ENCODE assay signal across 1 cellular context in genomic region chr14:94521375-94522114, GRCh38.
TF ChIP-seq lines count a peak whose summit lies in the region.

No MANE protein-coding gene starts in this region.

TF ChIP-seq in HepG2, 621 proteins besides CTCF, POLR2A, EP300 and RAD21 (continued from another document):
- no peak for TF ChIP-seq ZFX (CRISPR knock-in tag; IDR thresholded peaks at IDR 0.05; ENCODE audit: low read depth)
